In genomic region chr2:157364257-157364974, GRCh38 we compare ENCODE assay signal across 10 cellular contexts. TPM values are rescaled to one million over a fixed set of nuclear protein-coding genes. Genes with fewer than 3 reads are reported as not detected.
DNase-seq lines count a peak whose midpoint lies in the region; ATAC-seq, FAIRE-seq and TF ChIP-seq lines count a peak whose summit lies in the region.
"Had no signal": no experiment of that assay in that cellular context is flagged by ENCODE, and none has a peak within 500 bp of the region (broad histone marks: within the 10 kb centered on the region; RNA-seq: fewer than 3 reads in every experiment).

No MANE protein-coding gene starts in this region.

- no peak overlapping the region for H2AFZ ChIP-seq in hepatocyte

- 78% methylated on average over 2 of the region's 2 CpGs for WGBS in hepatocyte (ENCODE audit: low lambda C conversion rate, missing lambda C conversion rate)
- 46 to 59% methylated on average over 2 of the region's 2 CpGs for WGBS in pancreas, 2 donors

- H3K9me2 ChIP-seq in hepatocyte (replicated peaks; ENCODE audit: insufficient read depth), result no peaks in the 10 kb centered on the region

- H3K9me3 ChIP-seq in hepatocyte (ENCODE audit: low read depth), result no peaks in the 10 kb centered on the region
- H3K9me3 ChIP-seq in upper lobe of right lung, result no peaks in the 10 kb centered on the region
- no peaks in the 10 kb centered on the region for H3K9me3 ChIP-seq in pancreas

- ATAC-seq in GM18861 (IDR thresholded peaks at IDR 0.05; ENCODE audit: unreplicated experiment) (peak; percentile 75), GM21529 (IDR thresholded peaks at IDR 0.05; ENCODE audit: unreplicated experiment) (peak; percentile 90), HG03442 (IDR thresholded peaks at IDR 0.05; ENCODE audit: unreplicated experiment) (peak; percentile 93), upper lobe of right lung (no peak), pancreas (no peak)

- intact Hi-C loops in upper lobe of right lung (cut with DNase I) (no loop called here), pancreas (cut with DNase I) (no loop called here)

- H3K27me3 ChIP-seq in hepatocyte (no peaks in the 10 kb centered on the region), upper lobe of right lung (no peaks in the 10 kb centered on the region), pancreas (no peaks in the 10 kb centered on the region)

- H3K79me2 ChIP-seq in hepatocyte, result no peaks in the 10 kb centered on the region

- H3K4me3 ChIP-seq in hepatocyte (no peak overlapping the region), upper lobe of right lung (no peak overlapping the region), pancreas (no peak overlapping the region)

- DNase-seq in myocyte (ENCODE audit: low read depth) (peak; percentile 85), hepatocyte (ENCODE audit: low spot score) (no peak), upper lobe of right lung (no peak), NCI-H748 treated with DMSO at 0.1 percent for 48 hours (lab: John Stamatoyannopoulos, UW) (no peak), pancreas (no peak)
- DNase-seq: NCI-H526 treated with DMSO at 0.1 percent for 48 hours had no signal

- FAIRE-seq in pancreas (lab: Jason Lieb, UNC), result no peak
- FAIRE-seq: endothelial cell of umbilical vein had no signal

- TF ChIP-seq CTCF in hepatocyte (IDR thresholded peaks at IDR 0.05; ENCODE audit: poor library complexity) (no peak), upper lobe of right lung (IDR thresholded peaks at IDR 0.05) (no peak), pancreas (IDR thresholded peaks at IDR 0.05) (no peak)

- H3K36me3 ChIP-seq in hepatocyte (replicated peaks; ENCODE audit: insufficient read depth, low read depth), result no peaks in the 10 kb centered on the region
- H3K36me3 ChIP-seq in upper lobe of right lung, result no peaks in the 10 kb centered on the region
- H3K36me3 ChIP-seq in pancreas, result no peaks in the 10 kb centered on the region

- H3K4me1 ChIP-seq in hepatocyte (ENCODE audit: insufficient read depth) (peaks cover 4% of the 10 kb centered on the region), upper lobe of right lung (no peaks in the 10 kb centered on the region), pancreas (no peaks in the 10 kb centered on the region)

- H3K4me2 ChIP-seq in hepatocyte, result no peak overlapping the region

- H4K20me1 ChIP-seq in hepatocyte (ENCODE audit: insufficient read depth, poor library complexity, severe bottlenecking), result no peaks in the 10 kb centered on the region

- no peak overlapping the region for H3K27ac ChIP-seq in hepatocyte
- H3K27ac ChIP-seq in upper lobe of right lung, result no peak overlapping the region
- H3K27ac ChIP-seq in pancreas, result no peak overlapping the region

RNA-seq across cellular contexts. Expression of gene ERMN, which starts 38.8 kb away (rescaled TPM):
- total RNA-seq in myocyte (0.62 and 0.78 TPM in 2 replicates), hepatocyte (0.07 and 0.80 TPM in 2 replicates), upper lobe of right lung (0.32 TPM), pancreas (under 1 TPM in 3 of 6 donors, not detected in 3; 0.06 to 0.16 (median 0.14) TPM)
- polyA plus RNA-seq in myocyte (2012), result 0.19 TPM
- polyA plus RNA-seq in hepatocyte (0.24 and 0.64 TPM in 2 replicates), pancreas (under 1 TPM; 0.15 to 0.54 TPM)
- total RNA-seq: endothelial cell of umbilical vein had no signal
- polyA plus RNA-seq: endothelial cell of umbilical vein had no signal

Comparison
In these comparisons a context has a peak if more than half of its experiments do, and no peak if none do; other contexts are left out.
1. ATAC-seq: peak in GM18861 (single experiment), GM21529 (single experiment) and HG03442 (single experiment); none in upper lobe of right lung (single experiment) and pancreas (0 of 4).